ENCODE assay signal across 1 cellular context in genomic region chr9:97237951-97238851, GRCh38.
TF ChIP-seq lines count a peak whose summit lies in the region.

No MANE protein-coding gene starts in this region.

TF ChIP-seq in HepG2, 621 proteins besides CTCF, POLR2A, EP300 and RAD21 (continued from another document and continues in another):
- TF ChIP-seq ARID5B (CRISPR knock-in tag; IDR thresholded peaks at IDR 0.05) (no peak; the same call in 1 of the 2 replicates), DMTF1 (CRISPR knock-in tag; IDR thresholded peaks at IDR 0.05) (no peak), ZUFSP (CRISPR knock-in tag; IDR thresholded peaks at IDR 0.05; ENCODE audit: borderline replicate concordance) (no peak), ZBTB3 (CRISPR knock-in tag; IDR thresholded peaks at IDR 0.05; ENCODE audit: borderline replicate concordance, low read depth) (no peak), ZNF580 (CRISPR knock-in tag; IDR thresholded peaks at IDR 0.05; ENCODE audit: borderline replicate concordance, low read depth) (no peak), MLX (CRISPR knock-in tag; IDR thresholded peaks at IDR 0.05) (no peak), SP1 (IDR thresholded peaks at IDR 0.05) (no peak), SP1 (CRISPR knock-in tag; IDR thresholded peaks at IDR 0.05) (no peak), ZNF776 (CRISPR knock-in tag; IDR thresholded peaks at IDR 0.05) (no peak), TFAP4 (IDR thresholded peaks at IDR 0.05; ENCODE audit: borderline replicate concordance, low read depth) (no peak), SALL1 (CRISPR knock-in tag; IDR thresholded peaks at IDR 0.05) (peak; percentile 54), ZNF350 (CRISPR knock-in tag; IDR thresholded peaks at IDR 0.05; ENCODE audit: borderline replicate concordance, low read depth) (no peak), ZNF224 (CRISPR knock-in tag; IDR thresholded peaks at IDR 0.05) (no peak), E2F2 (CRISPR knock-in tag; IDR thresholded peaks at IDR 0.05; ENCODE audit: borderline replicate concordance) (no peak), REPIN1 (CRISPR knock-in tag; IDR thresholded peaks at IDR 0.05; ENCODE audit: borderline replicate concordance, low read depth) (no peak), ZNF552 (CRISPR knock-in tag; IDR thresholded peaks at IDR 0.05; ENCODE audit: borderline replicate concordance) (no peak), POLR2G (IDR thresholded peaks at IDR 0.05; ENCODE audit: low read depth, low read length) (peak; percentile 68), SNAPC2 (CRISPR knock-in tag; IDR thresholded peaks at IDR 0.05) (no peak), TFDP2 (CRISPR knock-in tag; IDR thresholded peaks at IDR 0.05) (peak; percentile 54), DMAP1 (CRISPR knock-in tag; IDR thresholded peaks at IDR 0.05) (no peak), SP4 (CRISPR knock-in tag; IDR thresholded peaks at IDR 0.05) (no peak), ATF7 (IDR thresholded peaks at IDR 0.05) (no peak), ATF7 (CRISPR knock-in tag; IDR thresholded peaks at IDR 0.05) (no peak), CENPBD1 (CRISPR knock-in tag; IDR thresholded peaks at IDR 0.05; ENCODE audit: borderline replicate concordance, low read depth) (no peak), ARID2 (CRISPR knock-in tag; IDR thresholded peaks at IDR 0.05; ENCODE audit: borderline replicate concordance) (no peak), EED (CRISPR knock-in tag; IDR thresholded peaks at IDR 0.05) (no peak), ZZZ3 (CRISPR knock-in tag; IDR thresholded peaks at IDR 0.05; ENCODE audit: borderline replicate concordance) (no peak), HOXA9 (CRISPR knock-in tag; IDR thresholded peaks at IDR 0.05; ENCODE audit: borderline replicate concordance) (no peak), LCORL (IDR thresholded peaks at IDR 0.05) (no peak), LCORL (CRISPR knock-in tag; IDR thresholded peaks at IDR 0.05) (peak; percentile 51), BRF2 (CRISPR knock-in tag; IDR thresholded peaks at IDR 0.05) (0 out of 2 replicates have a peak, but pooled peaks have one; percentile 28), ZMYM4 (CRISPR knock-in tag; IDR thresholded peaks at IDR 0.05) (peak; percentile 53), ZNF496 (CRISPR knock-in tag; IDR thresholded peaks at IDR 0.05; ENCODE audit: insufficient replicate concordance) (no peak), ZNF484 (CRISPR knock-in tag; IDR thresholded peaks at IDR 0.05; ENCODE audit: borderline replicate concordance, low read depth) (no peak), ZNF629 (CRISPR knock-in tag; conservative IDR thresholded peaks at IDR 0.05) (no peak), SOX6 (IDR thresholded peaks at IDR 0.05) (no peak), SOX6 (CRISPR knock-in tag; IDR thresholded peaks at IDR 0.05) (peak; percentile 57), ZBTB43 (CRISPR knock-in tag; conservative IDR thresholded peaks at IDR 0.05) (peak; percentile 63; the same call in 1 of the 2 replicates), TBX2 (CRISPR knock-in tag; IDR thresholded peaks at IDR 0.05; ENCODE audit: borderline replicate concordance) (no peak), ZBTB46 (CRISPR knock-in tag; IDR thresholded peaks at IDR 0.05; ENCODE audit: borderline replicate concordance) (no peak), NPAS2 (CRISPR knock-in tag; IDR thresholded peaks at IDR 0.05; ENCODE audit: borderline replicate concordance) (no peak), ZGPAT (CRISPR knock-in tag; IDR thresholded peaks at IDR 0.05) (peak; percentile 40; the same call in 1 of the 2 replicates), ZC3H13 (CRISPR knock-in tag; IDR thresholded peaks at IDR 0.05) (peak; percentile 40; the same call in 1 of the 2 replicates), JUND (CRISPR knock-in tag; IDR thresholded peaks at IDR 0.05) (no peak), ZC3H4 (CRISPR knock-in tag; IDR thresholded peaks at IDR 0.05; ENCODE audit: borderline replicate concordance) (no peak), HNRNPLL (IDR thresholded peaks at IDR 0.05; ENCODE audit: low read depth, low read length, poor library complexity, severe bottlenecking) (peak; percentile 58), ZFP62 (CRISPR knock-in tag; IDR thresholded peaks at IDR 0.05) (0 out of 2 replicates have a peak, but pooled peaks have one; percentile 40)
